ENCODE assay signal across 22 cellular contexts in genomic region chr22:28123989-28124766, GRCh38.
DNase-seq lines count a peak whose midpoint lies in the region; ATAC-seq and TF ChIP-seq lines count a peak whose summit lies in the region.
"Had no signal": no experiment of that assay in that cellular context is flagged by ENCODE, and none has a peak within 500 bp of the region (broad histone marks: within the 10 kb centered on the region; RNA-seq: fewer than 3 reads in every experiment).

No MANE protein-coding gene starts in this region.

- H3K4me1 ChIP-seq in A673 (ENCODE audit: insufficient read depth, low read length, poor library complexity, severe bottlenecking), result peaks cover 26% of the 10 kb centered on the region
- H3K4me1 ChIP-seq in GM23248 (ENCODE audit: insufficient read depth), result peaks cover 21% of the 10 kb centered on the region
- H3K4me1 ChIP-seq: Caco-2, SJCRH30 had no signal

- H3K4me3 Mint-ChIP-seq in naive thymus-derived CD8-positive, alpha-beta T cell, result no peak overlapping the region
- H3K4me3 Mint-ChIP-seq: CD14-positive monocyte had no signal

- H3K36me3 ChIP-seq in A673 (ENCODE audit: insufficient read depth, low read length, poor library complexity, severe bottlenecking) (no peaks in the 10 kb centered on the region), GM23248 (ENCODE audit: low read depth) (no peaks in the 10 kb centered on the region)
- H3K36me3 ChIP-seq: SJCRH30 had no signal

- H2AFZ ChIP-seq in GM23248, result no peak overlapping the region

- no peak overlapping the region for H3K4me2 ChIP-seq in GM23248 (ENCODE audit: unreplicated experiment)

- H3K9me3 ChIP-seq in A673 (ENCODE audit: low read depth, low read length, poor library complexity, severe bottlenecking), result no peaks in the 10 kb centered on the region
- no peaks in the 10 kb centered on the region for H3K9me3 ChIP-seq in GM23248 (ENCODE audit: low read depth)
- H3K9me3 ChIP-seq: Caco-2, SJCRH30 had no signal

- peaks cover 0 to 4% (median 0%) of the 10 kb centered on the region in 9 donors for H3K9me3 Mint-ChIP-seq in naive thymus-derived CD8-positive, alpha-beta T cell

- no peak overlapping the region for H3K27ac Mint-ChIP-seq in naive thymus-derived CD8-positive, alpha-beta T cell

- H3K27me3 ChIP-seq in A673 (replicated peaks; ENCODE audit: insufficient read depth, low read depth, low read length, poor library complexity), result no peaks in the 10 kb centered on the region
- H3K27me3 ChIP-seq in GM23248 (replicated peaks; ENCODE audit: insufficient read depth), result no peaks in the 10 kb centered on the region
- H3K27me3 ChIP-seq: SJCRH30 had no signal

- CTCF ChIA-PET in A673 (lab: Charles Lee), result no interaction called here

- peaks cover 0 to 1% (median 0%) of the 10 kb centered on the region in 3 donors for H3K36me3 Mint-ChIP-seq in naive thymus-derived CD8-positive, alpha-beta T cell
- H3K36me3 Mint-ChIP-seq: CD14-positive monocyte had no signal

- no peaks in the 10 kb centered on the region for H3F3A ChIP-seq in GM23248 (ENCODE audit: insufficient read depth)

- DNase-seq in A673 (ENCODE audit: low spot score), result peak; percentile 73
- DNase-seq in GM23248, result peak; percentile 27
- peak; percentile 14 for DNase-seq in NCI-H446 treated with DMSO at 0.1 percent for 48 hours (lab: John Stamatoyannopoulos, UW)
- peak; percentile 53 for DNase-seq in epithelial cell of esophagus (ENCODE audit: low read depth)
- no peak for DNase-seq in naive thymus-derived CD8-positive, alpha-beta T cell
- DNase-seq: ACHN, AML-193, Caco-2, DMS53, KG1, NCI-H1048, NCI-H187 treated with DMSO at 0.1 percent for 48 hours, NCI-H2171, NCI-H510A, OCI-M1, RPMI8226, SJCRH30, T-helper 2 cell had no signal

- H3K79me2 ChIP-seq in GM23248 (ENCODE audit: insufficient read depth), result peaks cover 15% of the 10 kb centered on the region

- H4K20me1 ChIP-seq in GM23248 (ENCODE audit: insufficient read depth), result no peaks in the 10 kb centered on the region

- 29 to 35% methylated on average over 1 of the region's 1 CpG for WGBS in GM23248 (ENCODE audit: low coverage in 1 of 2, low lambda C conversion rate in 2 of 2, missing lambda C conversion rate in 2 of 2), 2 experiments

- ATAC-seq in GM18870 (IDR thresholded peaks at IDR 0.05; ENCODE audit: unreplicated experiment) (no peak), HG03196 (IDR thresholded peaks at IDR 0.05; ENCODE audit: unreplicated experiment) (no peak), HG03135 (IDR thresholded peaks at IDR 0.05; ENCODE audit: unreplicated experiment) (no peak)
- no peak for ATAC-seq in naive thymus-derived CD8-positive, alpha-beta T cell

- no TSS peak for BruUV-seq in A673 (replicated peaks; lab: Mats Ljungman, UMichigan)

- POLR2A ChIA-PET in A673 (lab: Charles Lee; ENCODE audit: low non-redundant PET), result no interaction called here
- POLR2A ChIA-PET in naive thymus-derived CD8-positive, alpha-beta T cell (lab: Charles Lee), result no interaction called here

- peaks cover 0 to 3% (median 3%) of the 10 kb centered on the region in 5 donors for H3K27me3 Mint-ChIP-seq in naive thymus-derived CD8-positive, alpha-beta T cell

- no peak overlapping the region for H3K9ac ChIP-seq in GM23248

- TF ChIP-seq CTCF in A673 (conservative IDR thresholded peaks at IDR 0.05; ENCODE audit: low read depth, low read length) (no peak), epithelial cell of esophagus (IDR thresholded peaks at IDR 0.05; ENCODE audit: insufficient read depth, low read depth, low read length, missing control alignments) (no peak)

- peaks cover 0 to 2% (median 0%) of the 10 kb centered on the region in 4 donors for H3K4me1 Mint-ChIP-seq in naive thymus-derived CD8-positive, alpha-beta T cell

- in situ Hi-C loops in GM23248 (cut with MboI), result no loop called here

- H3K9me2 ChIP-seq in GM23248 (ENCODE audit: insufficient read depth), result no peaks in the 10 kb centered on the region; the same call in 1 of the 2 replicates

- H3K27ac ChIP-seq in A673 (ENCODE audit: low read depth, low read length, poor library complexity, severe bottlenecking) (no peak overlapping the region), GM23248 (no peak overlapping the region)
- H3K27ac ChIP-seq: SJCRH30 had no signal

- intact Hi-C loops in A673 (cut with micrococcal nuclease; ENCODE audit: unreplicated experiment), result no loop called here

- H3K4me3 ChIP-seq in A673 (ENCODE audit: low read depth, low read length, poor library complexity, severe bottlenecking), result no peak overlapping the region
- no peak overlapping the region for H3K4me3 ChIP-seq in GM23248
- H3K4me3 ChIP-seq in epithelial cell of esophagus (ENCODE audit: low read length), result no peak overlapping the region
- H3K4me3 ChIP-seq: SJCRH30 had no signal

Comparison
In these comparisons a context has a peak if more than half of its experiments do, and no peak if none do; other contexts are left out.
1. DNase-seq: peak in A673 (single experiment), GM23248 (single experiment), NCI-H446 treated with DMSO at 0.1 percent for 48 hours (single experiment) and epithelial cell of esophagus (single experiment); none in naive thymus-derived CD8-positive, alpha-beta T cell (0 of 10).